8 cellular contexts compared by ENCODE assay signal in genomic region chr10:132452651-132453469, GRCh38. TPM values are rescaled to one million over a fixed set of nuclear protein-coding genes. Genes with fewer than 3 reads are reported as not detected.
A peak's percentile ranks its signal among the peaks of the same experiment; 100 is the strongest.
DNase-seq lines count a peak whose midpoint lies in the region; ATAC-seq and TF ChIP-seq lines count a peak whose summit lies in the region.

No MANE protein-coding gene starts in this region.

- peak overlapping the region; percentile 37 for H3K4me3 Mint-ChIP-seq in activated T-helper 2 cell treated with anti-CD3 and anti-CD28 coated beads, Interferon-gamma antibody, Interleukin-2, Interleukin-4, amounts not matched to agents 10 μg/mL and 5 μg/mL and 100 μg/mL, durations not matched to agents 14 hours and 24 hours and 36 hours (ENCODE audit: low read depth)

- H3K9me3 Mint-ChIP-seq in activated T-helper 2 cell treated with anti-CD3 and anti-CD28 coated beads, Interferon-gamma antibody, Interleukin-2, Interleukin-4, amounts not matched to agents 10 μg/mL and 5 μg/mL and 100 μg/mL, durations not matched to agents 14 hours and 24 hours and 36 hours: no peaks in the 10 kb centered on the region

- no peak overlapping the region for H3K27ac ChIP-seq in suprapubic skin

- H3K4me3 ChIP-seq in foreskin fibroblast (ENCODE audit: low read depth in 1 of 2, low read length in 2 of 2) (peak overlapping the region in 1 of 2 donors; percentile 8), suprapubic skin (peak overlapping the region; percentile 5)

- TF ChIP-seq CTCF in foreskin fibroblast (IDR thresholded peaks at IDR 0.05; ENCODE audit: low read depth, low read length): peak; percentile 75
- TF ChIP-seq CTCF in suprapubic skin (IDR thresholded peaks at IDR 0.05): peak; percentile 97 to 98

- no peaks in the 10 kb centered on the region for H3K36me3 ChIP-seq in suprapubic skin

- H3K4me1 ChIP-seq in suprapubic skin: peaks cover 50% of the 10 kb centered on the region

- no peak for TF ChIP-seq POLR2A in suprapubic skin (IDR thresholded peaks at IDR 0.05)

- no peaks in the 10 kb centered on the region for H3K9me3 ChIP-seq in suprapubic skin

- no peaks in the 10 kb centered on the region for H3K36me3 Mint-ChIP-seq in activated T-helper 2 cell treated with anti-CD3 and anti-CD28 coated beads, Interferon-gamma antibody, Interleukin-2, Interleukin-4, amounts not matched to agents 10 μg/mL and 5 μg/mL and 100 μg/mL, durations not matched to agents 14 hours and 24 hours and 36 hours (ENCODE audit: low read depth)

- WGBS in suprapubic skin: no CpG with 5 or more reads among the region's 45 CpGs

- H3K27ac Mint-ChIP-seq in activated T-helper 2 cell treated with anti-CD3 and anti-CD28 coated beads, Interferon-gamma antibody, Interleukin-2, Interleukin-4, amounts not matched to agents 10 μg/mL and 5 μg/mL and 100 μg/mL, durations not matched to agents 14 hours and 24 hours and 36 hours: no peak overlapping the region

- TF ChIP-seq EP300 in suprapubic skin (IDR thresholded peaks at IDR 0.05): no peak

- H3K4me1 Mint-ChIP-seq in activated T-helper 2 cell treated with anti-CD3 and anti-CD28 coated beads, Interferon-gamma antibody, Interleukin-2, Interleukin-4, amounts not matched to agents 10 μg/mL and 5 μg/mL and 100 μg/mL, durations not matched to agents 14 hours and 24 hours and 36 hours (ENCODE audit: low read depth): peaks cover 2% of the 10 kb centered on the region

- no peaks in the 10 kb centered on the region for H3K27me3 Mint-ChIP-seq in activated T-helper 2 cell treated with anti-CD3 and anti-CD28 coated beads, Interferon-gamma antibody, Interleukin-2, Interleukin-4, amounts not matched to agents 10 μg/mL and 5 μg/mL and 100 μg/mL, durations not matched to agents 14 hours and 24 hours and 36 hours (ENCODE audit: low read depth)

- peaks cover 8% of the 10 kb centered on the region for H3K27me3 ChIP-seq in suprapubic skin

- intact Hi-C loops in activated T-helper 2 cell treated with anti-CD3 and anti-CD28 coated beads, Interferon-gamma antibody, Interleukin-2, Interleukin-4, amounts not matched to agents 10 μg/mL and 5 μg/mL and 100 μg/mL, durations not matched to agents 14 hours and 24 hours and 36 hours (cut with micrococcal nuclease): loop anchor here (1.0 kb wide), 1 partner anchor 230 kb away; no protein-coding TSS in a partner anchor

- DNase-seq in DMS114 treated with DMSO at 0.1 percent for 48 hours (lab: John Stamatoyannopoulos, UW; ENCODE audit: unreplicated experiment) (peak; percentile 39), HUDEP-2 (lab: John Stamatoyannopoulos, UW; ENCODE audit: unreplicated experiment in 76 of 76) (peak in 57 of 76 experiments; percentile 7 to 73 (median 52)), RPMI8226 (peak; percentile 86), foreskin fibroblast (peak; percentile 41 to 81), occipital lobe (lab: John Stamatoyannopoulos, UW) (peak; percentile 31), suprapubic skin (ENCODE audit: low spot score in 2 of 2) (peak in 1 of 2 donors; percentile 90)
- peak; percentile 79 for DNase-seq in activated T-helper 2 cell treated with anti-CD3 and anti-CD28 coated beads, Interferon-gamma antibody, Interleukin-2, Interleukin-4, amounts not matched to agents 10 μg/mL and 5 μg/mL and 100 μg/mL, durations not matched to agents 14 hours and 24 hours and 36 hours (ENCODE audit: low spot score)

- peak; percentile 81 for ATAC-seq in GM21390 (IDR thresholded peaks at IDR 0.05; ENCODE audit: unreplicated experiment)

RNA-seq across cellular contexts. Expression of gene PWWP2B, which starts 55.9 kb away (rescaled TPM):
- total RNA-seq in activated T-helper 2 cell treated with anti-CD3 and anti-CD28 coated beads, Interferon-gamma antibody, Interleukin-2, Interleukin-4, amounts not matched to agents 10 μg/mL and 5 μg/mL and 100 μg/mL, durations not matched to agents 14 hours and 24 hours and 36 hours: 3.8 TPM in 2 replicates
- total RNA-seq in occipital lobe (5.6 TPM), suprapubic skin (10 to 100 TPM; 15.2 to 19.4 (median 18.3) TPM)
